1 cellular context compared by ENCODE assay signal in genomic region chr9:137731216-137731946, GRCh38.
TF ChIP-seq lines count a peak whose summit lies in the region.

No MANE protein-coding gene starts in this region.

TF ChIP-seq in GM23338, 12 proteins besides CTCF, POLR2A, EP300 and RAD21 (continued from another document):
- TF ChIP-seq ZNF462 (CRISPR knock-in tag; IDR thresholded peaks at IDR 0.05) (no peak), JUNB (IDR thresholded peaks at IDR 0.05; ENCODE audit: unreplicated experiment) (no peak), CREB1 (CRISPR knock-in tag; IDR thresholded peaks at IDR 0.05; ENCODE audit: low read depth) (no peak), EZH2phosphoT487 (IDR thresholded peaks at IDR 0.05; ENCODE audit: unreplicated experiment) (no peak), ETS1 (IDR thresholded peaks at IDR 0.05) (no peak)
